20 cellular contexts compared by ENCODE assay signal in the genomic region with DNA sequence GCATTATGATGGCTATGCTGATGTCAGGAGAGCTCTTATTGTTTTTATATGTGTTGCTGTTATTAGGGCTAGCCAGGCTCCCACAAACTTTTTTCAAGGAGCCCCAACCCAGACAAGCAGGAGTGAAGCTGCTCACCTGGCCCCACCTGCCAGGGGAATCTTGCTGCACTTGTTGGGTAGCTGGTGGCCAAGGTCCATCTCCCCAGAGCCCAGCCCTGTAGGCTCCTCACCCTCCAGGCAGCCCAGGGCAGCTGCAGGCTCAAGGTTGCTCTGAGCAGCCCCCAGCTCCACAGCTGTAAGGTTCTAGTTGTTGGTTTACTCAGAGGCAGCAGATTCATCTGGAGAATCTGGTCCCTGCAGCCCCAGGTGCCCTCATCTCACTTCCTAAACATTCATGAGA. TPM values are rescaled to one million over a fixed set of nuclear protein-coding genes. Genes with fewer than 3 reads are reported as not detected.
"Had no signal": no experiment of that assay in that cellular context is flagged by ENCODE, and none has a peak within 500 bp of the region (broad histone marks: within the 10 kb centered on the region; RNA-seq: fewer than 3 reads in every experiment).

No MANE protein-coding gene starts in this region.

- H3K27ac ChIP-seq: adrenal gland, ascending aorta, brain microvascular endothelial cell, left lung, sigmoid colon, thoracic aorta, upper lobe of right lung had no signal

- H3K36me3 ChIP-seq: adrenal gland, ascending aorta, brain microvascular endothelial cell, left lung, sigmoid colon, thoracic aorta, upper lobe of right lung had no signal

- H3K27me3 ChIP-seq: adrenal gland, ascending aorta, brain microvascular endothelial cell, sigmoid colon, upper lobe of right lung had no signal

- H3K4me3 ChIP-seq: adrenal gland, ascending aorta, left lung, sigmoid colon, thoracic aorta, upper lobe of right lung had no signal

- DNase-seq: activated CD4-positive, alpha-beta memory T cell treated with anti-CD3 and anti-CD28 coated beads, Interleukin-2, amount 10 ng/mL, durations not matched to agents 7 days and 5 days; activated CD4-positive, alpha-beta T cell treated with anti-CD3 and anti-CD28 coated beads, Interleukin-2, amount 10 ng/mL, durations not matched to agents 24 days and 14 days; activated gamma-delta T cell treated with Interleukin-2 at 50 U/mL for 16 hours; adrenal gland; brain microvascular endothelial cell; central memory CD4-positive, alpha-beta T cell; effector memory CD4-positive, alpha-beta T cell; foreskin melanocyte; immature natural killer cell; left lung; mammary epithelial cell; sigmoid colon; stimulated activated CD4-positive, alpha-beta T cell treated with anti-CD3 and anti-CD28 coated beads, Interleukin-2, amount 100 ng/mL, for 48 hours; stimulated activated CD8-positive, alpha-beta memory T cell treated with anti-CD3 and anti-CD28 coated beads, Interleukin-4, amount 100 ng/mL, for 48 hours; stimulated activated naive CD4-positive, alpha-beta T cell treated with Interleukin-2 at 50 U/mL for 16 hours; upper lobe of right lung had no signal

- ATAC-seq: activated CD4-positive, CD25-positive, alpha-beta regulatory T cell treated with anti-CD3 and anti-CD28 coated beads, Interleukin-2, amount 50 U/mL, for 24 hours; left lung; upper lobe of right lung had no signal

- H3K9me3 ChIP-seq: adrenal gland, ascending aorta, left lung, sigmoid colon, thoracic aorta, upper lobe of right lung had no signal

- H3K4me1 ChIP-seq: ascending aorta, upper lobe of right lung had no signal

RNA-seq across cellular contexts. Expression of gene SIRPA, which starts 46.8 kb away (rescaled TPM):
- total RNA-seq: activated CD4-positive, alpha-beta memory T cell treated with anti-CD3 and anti-CD28 coated beads, Interleukin-2, amount 10 ng/mL, durations not matched to agents 7 days and 5 days; T-helper 2 cell treated with Interferon-gamma antibody and Interleukin-4, amounts not matched to agents 100 ng/mL and 5 ng/mL, for 36 hours had no signal
